26 cellular contexts compared by ENCODE assay signal in the genomic region with DNA sequence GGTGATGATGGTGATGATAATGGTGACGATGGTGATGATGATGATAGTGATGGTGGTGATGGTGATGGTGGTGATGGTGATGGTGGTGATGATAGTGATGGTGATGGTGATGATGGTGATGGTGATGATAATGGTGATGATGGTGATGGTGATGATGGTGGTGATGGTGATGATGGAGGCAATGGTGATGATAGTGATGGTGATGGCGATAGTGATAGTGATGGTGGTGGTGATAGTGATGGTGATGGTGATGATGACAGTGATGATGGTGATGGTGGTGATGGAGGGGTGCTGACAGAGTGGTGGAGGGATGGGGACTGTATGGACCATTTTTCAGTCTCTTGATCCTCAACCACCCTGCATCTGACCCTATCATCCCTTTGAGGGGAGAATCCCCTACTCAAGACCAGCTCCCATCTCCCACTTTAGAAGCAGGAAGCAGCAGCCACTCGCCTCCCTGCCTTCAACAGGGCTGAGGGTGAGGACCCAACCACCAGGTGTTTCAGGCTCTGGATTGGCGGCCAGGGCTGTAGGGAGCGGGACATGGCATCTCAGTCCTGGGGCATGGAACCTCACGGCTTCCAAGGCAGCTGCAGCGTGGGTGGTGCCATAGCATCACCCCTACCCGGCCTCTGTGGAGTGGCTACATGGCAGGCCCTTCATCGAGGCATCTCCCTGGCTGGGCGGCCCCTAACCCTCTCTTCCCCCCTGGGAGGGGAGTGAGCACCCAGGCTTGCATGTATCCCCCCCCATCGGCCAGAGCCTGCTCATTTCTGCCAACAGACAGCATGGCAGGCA. TPM values are rescaled to one million over a fixed set of nuclear protein-coding genes. Genes with fewer than 3 reads are reported as not detected.
DNase-seq lines count a peak whose midpoint lies in the region; ATAC-seq, FAIRE-seq and TF ChIP-seq lines count a peak whose summit lies in the region.
"Had no signal": no experiment of that assay in that cellular context is flagged by ENCODE, and none has a peak within 500 bp of the region (broad histone marks: within the 10 kb centered on the region; RNA-seq: fewer than 3 reads in every experiment).

No MANE protein-coding gene starts in this region.

- H2AK5ac ChIP-seq in neuronal stem cell (ENCODE audit: low read depth, low read length) = peak overlapping the region; percentile 14

- peak overlapping the region; percentile 37 for H2BK15ac ChIP-seq in neuronal stem cell (ENCODE audit: low read length)

- no peak overlapping the region for H2BK12ac ChIP-seq in neuronal stem cell (ENCODE audit: low read length)

- no peak overlapping the region for H2BK120ac ChIP-seq in neuronal stem cell (ENCODE audit: low read depth, low read length)

- no peaks in the 10 kb centered on the region for H3K27me3 ChIP-seq in Panc1 (ENCODE audit: control insufficient read depth, insufficient read depth, low read length)
- peaks cover 6 to 22% (median 6%) of the 10 kb centered on the region in 3 experiments for H3K27me3 ChIP-seq in neuronal stem cell (ENCODE audit: control insufficient read depth in 3 of 3, insufficient read depth in 3 of 3, low read depth in 1 of 3, low read length in 3 of 3)
- H3K27me3 ChIP-seq in endodermal cell (ENCODE audit: control insufficient read depth, insufficient read depth, low read length, poor library complexity, severe bottlenecking) = peaks cover 9% of the 10 kb centered on the region
- H3K27me3 ChIP-seq: MG63 had no signal

- no peak overlapping the region for H3K4me3 Mint-ChIP-seq in activated T-cell treated with anti-CD3 and anti-CD28 coated beads, Interleukin-2, amount 50 U/mL, for 24 hours
- no peak overlapping the region for H3K4me3 Mint-ChIP-seq in endodermal cell
- H3K4me3 Mint-ChIP-seq: CD4-positive, alpha-beta memory T cell; T-helper 17 cell had no signal

- no peak overlapping the region for H3K4ac ChIP-seq in neuronal stem cell (ENCODE audit: low read length)

- H3K36me3 Mint-ChIP-seq in activated T-cell treated with anti-CD3 and anti-CD28 coated beads, Interleukin-2, amount 50 U/mL, for 24 hours (ENCODE audit: low read depth) = peaks cover 2% of the 10 kb centered on the region
- no peaks in the 10 kb centered on the region for H3K36me3 Mint-ChIP-seq in endodermal cell (ENCODE audit: low read depth)
- H3K36me3 Mint-ChIP-seq: CD4-positive, alpha-beta memory T cell had no signal

- H4K8ac ChIP-seq in neuronal stem cell (ENCODE audit: low read depth, low read length) = no peak overlapping the region

- no peak overlapping the region for H3K4me3 ChIP-seq in Panc1 (ENCODE audit: low read depth in 2 of 2, low read length in 2 of 2)
- H3K4me3 ChIP-seq in neuronal stem cell (ENCODE audit: low read length in 2 of 2) = peak overlapping the region in 1 of 2 donors; percentile 51
- no peak overlapping the region for H3K4me3 ChIP-seq in endodermal cell (ENCODE audit: low read length)
- H3K4me3 ChIP-seq: MG63, Peyer's patch had no signal

- DNase-seq in activated T-cell treated with anti-CD3 and anti-CD28 coated beads, Interleukin-2, amount 50 U/mL, for 24 hours = no peak
- no peak for DNase-seq in activated T-cell treated with anti-CD3 and anti-CD28 coated beads, Interleukin-2, amount 50 U/mL, for 1 hour
- DNase-seq in GM12891 (ENCODE audit: insufficient read length, low spot score) (no peak), Panc1 (ENCODE audit: low read depth, low spot score) (no peak), neuronal stem cell (ENCODE audit: low spot score) (no peak), endodermal cell (no peak), NCI-H2029 treated with DMSO at 0.1 percent for 48 hours (lab: John Stamatoyannopoulos, UW) (no peak), cerebellar nuclear complex (lab: John Stamatoyannopoulos, UW) (no peak)
- DNase-seq: 8988T; C1 segment of cervical spinal cord; CD4-positive, alpha-beta memory T cell; COR-L47; KBM-7; MG63; NCI-H1105 treated with DMSO at 0.1 percent for 48 hours; NCI-H2081; NCI-H2171; NCI-H226; NCI-H510A; NCI-H69; Peyer's patch; SK-N-SH; T-helper 17 cell had no signal

- peak; percentile 69 for FAIRE-seq in GM12891 (lab: Jason Lieb, UNC)
- FAIRE-seq: G401.6, GM19239, H54 had no signal

- H3K9ac ChIP-seq in neuronal stem cell (ENCODE audit: low read depth, low read length, poor library complexity) (peak overlapping the region; percentile 44), endodermal cell (ENCODE audit: extremely low read depth, low read length, poor library complexity, severe bottlenecking) (no peak overlapping the region)
- H3K9ac ChIP-seq: SK-N-SH had no signal

- no TSS peak for BruUV-seq in Panc1 (replicated peaks; lab: Mats Ljungman, UMichigan)

- no peak overlapping the region for H2AFZ ChIP-seq in neuronal stem cell (ENCODE audit: low read length)

- in situ Hi-C loops in Panc1 (cut with HindIII; ENCODE audit: low pct_unique_long_range_greater_than_20kb, low sequenced_read_pairs) = no loop called here

- peaks cover 16% of the 10 kb centered on the region for H3K4me1 ChIP-seq in Panc1 (ENCODE audit: control insufficient read depth, insufficient read depth, low read length)
- H3K4me1 ChIP-seq in neuronal stem cell (ENCODE audit: control insufficient read depth in 2 of 2, insufficient read depth in 1 of 2, low read depth in 1 of 2, low read length in 2 of 2) = peaks cover 4 to 7% of the 10 kb centered on the region in 2 donors
- no peaks in the 10 kb centered on the region for H3K4me1 ChIP-seq in endodermal cell (ENCODE audit: control insufficient read depth, insufficient read depth, low read length)

- H3K9me3 ChIP-seq in Panc1 (ENCODE audit: control insufficient read depth, insufficient read depth, low read depth, low read length) (no peaks in the 10 kb centered on the region), neuronal stem cell (replicated peaks in 1 of 2; ENCODE audit: control insufficient read depth in 2 of 2, insufficient read depth in 1 of 2, low read depth in 1 of 2, low read length in 2 of 2) (peaks cover 0 to 6% of the 10 kb centered on the region in 2 donors), endodermal cell (ENCODE audit: control insufficient read depth, low read length) (no peaks in the 10 kb centered on the region)
- H3K9me3 ChIP-seq: MG63, Peyer's patch, SK-N-SH had no signal

- H3K36me3 ChIP-seq in Panc1 (ENCODE audit: control insufficient read depth, insufficient read depth, low read length) (no peaks in the 10 kb centered on the region), neuronal stem cell (replicated peaks in 1 of 2; ENCODE audit: control insufficient read depth in 2 of 2, insufficient read depth in 2 of 2, low read length in 2 of 2) (no peaks in the 10 kb centered on the region), endodermal cell (ENCODE audit: control insufficient read depth, insufficient read depth, low read length) (no peaks in the 10 kb centered on the region)
- H3K36me3 ChIP-seq: MG63, Peyer's patch had no signal

- no CpG with 5 or more reads among the region's 11 CpGs for WGBS in neuronal stem cell (ENCODE audit: extremely low coverage in 2 of 2, insufficient read length in 2 of 2, insufficient replicate concordance in 1 of 2), 2 donors
- WGBS in endodermal cell (ENCODE audit: insufficient coverage in 1 of 2, insufficient read length in 1 of 2), 2 experiments = 89 to 100% methylated on average over 1 to 11 of the region's 11 CpGs

- CTCF ChIA-PET in Panc1 (lab: Charles Lee) = no interaction called here

- peak; percentile 1; the same call in 1 of the 2 replicates for ATAC-seq in Panc1
- ATAC-seq: T-helper 17 cell had no signal

- no peak overlapping the region for H3K23ac ChIP-seq in neuronal stem cell (ENCODE audit: low read depth, low read length, poor library complexity)

- peaks cover 6% of the 10 kb centered on the region for H3K79me1 ChIP-seq in neuronal stem cell (ENCODE audit: low read depth, low read length)

- peak overlapping the region; percentile 26 for H3K27ac Mint-ChIP-seq in activated T-cell treated with anti-CD3 and anti-CD28 coated beads, Interleukin-2, amount 50 U/mL, for 24 hours
- no peak overlapping the region for H3K27ac Mint-ChIP-seq in endodermal cell
- H3K27ac Mint-ChIP-seq: CD4-positive, alpha-beta memory T cell; T-helper 17 cell had no signal

- H3K4me1 Mint-ChIP-seq in activated T-cell treated with anti-CD3 and anti-CD28 coated beads, Interleukin-2, amount 50 U/mL, for 24 hours (ENCODE audit: low read depth) = no peaks in the 10 kb centered on the region
- H3K4me1 Mint-ChIP-seq in endodermal cell = no peaks in the 10 kb centered on the region
- H3K4me1 Mint-ChIP-seq: CD4-positive, alpha-beta memory T cell; T-helper 17 cell had no signal

- no peak for TF ChIP-seq CTCF in Panc1 (IDR thresholded peaks at IDR 0.05)
- no peak for TF ChIP-seq CTCF in endodermal cell (conservative IDR thresholded peaks at IDR 0.05)

- no peaks in the 10 kb centered on the region for H3K9me3 Mint-ChIP-seq in activated T-cell treated with anti-CD3 and anti-CD28 coated beads, Interleukin-2, amount 50 U/mL, for 24 hours
- H3K9me3 Mint-ChIP-seq in endodermal cell = no peaks in the 10 kb centered on the region
- H3K9me3 Mint-ChIP-seq: CD4-positive, alpha-beta memory T cell had no signal

- POLR2A ChIA-PET in Panc1 (lab: Charles Lee) = no interaction called here

- peak overlapping the region; percentile 75; the same call in 1 of the 2 replicates for H3K27ac ChIP-seq in Panc1 (ENCODE audit: low read length)
- H3K27ac ChIP-seq in neuronal stem cell (replicated peaks; ENCODE audit: low read length) = no peak overlapping the region
- H3K27ac ChIP-seq in endodermal cell (ENCODE audit: low read depth, low read length) = no peak overlapping the region
- H3K27ac ChIP-seq: Peyer's patch had no signal

- H3K14ac ChIP-seq in neuronal stem cell (ENCODE audit: low read length) = no peak overlapping the region

- no peak overlapping the region for H3K18ac ChIP-seq in neuronal stem cell (ENCODE audit: low read length)

- no peak for TF ChIP-seq POLR2A in GM12891 (IDR thresholded peaks at IDR 0.05; ENCODE audit: low read depth, low read length)

- intact Hi-C loops in Panc1 (cut with micrococcal nuclease; ENCODE audit: unreplicated experiment) = no loop called here

- H4K91ac ChIP-seq in neuronal stem cell (ENCODE audit: low read depth, low read length, poor library complexity) = peak overlapping the region; percentile 12

- no peak overlapping the region for H3K4me2 ChIP-seq in neuronal stem cell (ENCODE audit: insufficient read depth, low read length, poor library complexity, severe bottlenecking)
- H3K4me2 ChIP-seq: SK-N-SH had no signal

- no peak overlapping the region for H2BK5ac ChIP-seq in neuronal stem cell (ENCODE audit: low read length)

- peaks cover 21% of the 10 kb centered on the region for H3K27me3 Mint-ChIP-seq in activated T-cell treated with anti-CD3 and anti-CD28 coated beads, Interleukin-2, amount 50 U/mL, for 24 hours
- peaks cover 37% of the 10 kb centered on the region for H3K27me3 Mint-ChIP-seq in endodermal cell (ENCODE audit: insufficient read depth)

RNA-seq across cellular contexts. Expression of gene FSCN2, which starts 4.5 kb away (rescaled TPM):
- 1.5 TPM for polyA plus RNA-seq in GM12891 (2012; ENCODE audit: low read depth, missing spikeins)
- total RNA-seq in Panc1 (2021; ENCODE audit: unreplicated experiment) (1.2 TPM), endodermal cell (1 to 10 TPM; 1.0 to 1.8 TPM)
- 9.6 TPM for polyA plus RNA-seq in Panc1 (2012; ENCODE audit: insufficient read length)
- polyA plus RNA-seq in neuronal stem cell (2013, experiment 1 of 2) = 0.20 TPM
- 0.25 TPM for polyA plus RNA-seq in neuronal stem cell (2013, experiment 2 of 2)
- 0.50 TPM for polyA plus RNA-seq in endodermal cell (2013, experiment 1 of 2)
- polyA plus RNA-seq in endodermal cell (2013, experiment 2 of 2) = 0.46 TPM

RNA-seq across cellular contexts. Expression of gene FAAP100, which starts 19.5 kb away (rescaled TPM):
- 12.7 TPM for polyA plus RNA-seq in GM12891 (2012; ENCODE audit: low read depth, missing spikeins)
- total RNA-seq in Panc1 (2021; ENCODE audit: unreplicated experiment) (265 TPM), endodermal cell (10 to 100 TPM; 34.5 to 39.5 TPM)
- 232 TPM for polyA plus RNA-seq in Panc1 (2012; ENCODE audit: insufficient read length)
- 11.8 TPM for polyA plus RNA-seq in neuronal stem cell (2013, experiment 1 of 2)
- 12.1 TPM for polyA plus RNA-seq in neuronal stem cell (2013, experiment 2 of 2)
- polyA plus RNA-seq in endodermal cell (2013, experiment 1 of 2) = 25.9 TPM
- 24.1 TPM for polyA plus RNA-seq in endodermal cell (2013, experiment 2 of 2)

RNA-seq across cellular contexts. Expression of gene ACTG1, which starts 20.1 kb away (rescaled TPM):
- polyA plus RNA-seq in GM12891 (2012; ENCODE audit: low read depth, missing spikeins) = 3,652 TPM
- 4,502 TPM for total RNA-seq in Panc1 (2021; ENCODE audit: unreplicated experiment)
- 6,760 TPM for polyA plus RNA-seq in Panc1 (2012; ENCODE audit: insufficient read length)
- polyA plus RNA-seq in neuronal stem cell (2013, experiment 1 of 2) = 5,937 TPM
- polyA plus RNA-seq in neuronal stem cell (2013, experiment 2 of 2) = 5,622 TPM
- 1,000 to 10,000 TPM; 4,461 to 5,616 TPM for total RNA-seq in endodermal cell
- polyA plus RNA-seq in endodermal cell (2013, experiment 1 of 2) = 4,463 TPM
- 3,951 TPM for polyA plus RNA-seq in endodermal cell (2013, experiment 2 of 2)
